ENCODE assay signal across 16 cellular contexts in the genomic region with DNA sequence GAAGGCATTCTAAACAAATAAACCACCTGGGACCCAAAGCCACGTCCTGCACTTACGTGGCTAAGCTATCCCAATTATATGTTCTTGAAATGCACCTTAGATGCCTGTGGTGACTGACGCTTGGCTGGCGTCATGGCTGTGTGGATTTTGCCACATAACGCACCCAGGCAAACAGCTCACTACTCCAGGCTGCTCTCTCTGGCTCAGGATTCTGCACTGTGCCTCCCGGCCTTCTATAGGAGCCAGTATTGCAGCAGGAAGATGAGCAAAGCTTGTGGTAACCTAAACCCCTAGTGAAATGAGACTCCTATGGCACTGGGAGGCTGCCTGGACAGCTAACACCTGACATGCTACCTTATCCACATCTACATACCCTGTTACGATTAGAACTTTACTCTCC.
DNase-seq lines count a peak whose midpoint lies in the region; ATAC-seq and TF ChIP-seq lines count a peak whose summit lies in the region.
"Had no signal": no experiment of that assay in that cellular context is flagged by ENCODE, and none has a peak within 500 bp of the region (broad histone marks: within the 10 kb centered on the region; RNA-seq: fewer than 3 reads in every experiment).

No MANE protein-coding gene starts in this region.

- H3F3A ChIP-seq in PC-3 (ENCODE audit: low read length, unreplicated experiment): peaks cover 8% of the 10 kb centered on the region

- H3K4me1 ChIP-seq in IMR-90 (ENCODE audit: control insufficient read depth, insufficient read depth, low read length) (no peaks in the 10 kb centered on the region), PC-3 (ENCODE audit: insufficient read depth, low read length) (peaks cover 38% of the 10 kb centered on the region), trophoblast cell (ENCODE audit: control insufficient read depth in 1 of 2, insufficient read depth in 2 of 2, low read length in 2 of 2) (peaks cover 9 to 13% of the 10 kb centered on the region in 2 experiments)
- H3K4me1 ChIP-seq: BLaER1 had no signal

- H2AK5ac ChIP-seq in IMR-90 (ENCODE audit: low read depth, low read length) (no peak overlapping the region), trophoblast cell (ENCODE audit: low read length) (no peak overlapping the region)

- H3K4me1 Mint-ChIP-seq in activated CD4-positive, alpha-beta T cell treated with anti-CD3 and anti-CD28 coated beads, Interleukin-2, amount 10 ng/mL, durations not matched to agents 7 days and 5 days: no peaks in the 10 kb centered on the region
- H3K4me1 Mint-ChIP-seq: CD8-positive, alpha-beta memory T cell had no signal

- POLR2A ChIA-PET in IMR-90 (lab: Charles Lee; ENCODE audit: unreplicated experiment): no interaction called here
- POLR2A ChIA-PET in PC-3 (lab: Charles Lee; ENCODE audit: unreplicated experiment): no interaction called here
- POLR2A ChIA-PET in activated CD4-positive, alpha-beta T cell treated with anti-CD3 and anti-CD28 coated beads, Interleukin-2, amount 10 ng/mL, durations not matched to agents 7 days and 5 days (lab: Charles Lee): no interaction called here

- H2BK12ac ChIP-seq in trophoblast cell (ENCODE audit: low read length): no peak overlapping the region

- intact Hi-C loops in IMR-90 (cut with micrococcal nuclease): no loop called here
- intact Hi-C loops in PC-3 (cut with micrococcal nuclease): no loop called here

- no peaks in the 10 kb centered on the region for H4K20me1 ChIP-seq in IMR-90 (ENCODE audit: insufficient read depth, low read length)
- H4K20me1 ChIP-seq in PC-3 (ENCODE audit: low read length): no peaks in the 10 kb centered on the region
- H4K20me1 ChIP-seq: BLaER1 had no signal

- H3K4me2 ChIP-seq in IMR-90 (ENCODE audit: low read depth, low read length) (no peak overlapping the region), PC-3 (ENCODE audit: low read length) (peak overlapping the region; percentile 28), trophoblast cell (ENCODE audit: low read length) (no peak overlapping the region)
- H3K4me2 ChIP-seq: BLaER1 had no signal

- H3K27ac ChIP-seq in IMR-90 (ENCODE audit: insufficient read depth, low read length): no peak overlapping the region
- H3K27ac ChIP-seq in PC-3 (ENCODE audit: low read length): peak overlapping the region; percentile 78
- H3K27ac ChIP-seq in epithelial cell of prostate: peak overlapping the region; percentile 66
- no peak overlapping the region for H3K27ac ChIP-seq in trophoblast cell (ENCODE audit: low read depth, low read length)
- H3K27ac ChIP-seq: BLaER1 had no signal

- H2BK20ac ChIP-seq in IMR-90 (ENCODE audit: low read depth, low read length): no peak overlapping the region

- no peak overlapping the region for H4K91ac ChIP-seq in IMR-90 (ENCODE audit: insufficient read depth, low read depth, low read length)
- H4K91ac ChIP-seq in trophoblast cell (ENCODE audit: low read depth, low read length): no peak overlapping the region

- no peak overlapping the region for H2BK120ac ChIP-seq in IMR-90 (ENCODE audit: low read depth, low read length)
- H2BK120ac ChIP-seq in trophoblast cell (ENCODE audit: insufficient read depth, low read length, poor library complexity): no peak overlapping the region

- no peak overlapping the region for H3K4me3 Mint-ChIP-seq in activated CD4-positive, alpha-beta T cell treated with anti-CD3 and anti-CD28 coated beads, Interleukin-2, amount 10 ng/mL, durations not matched to agents 7 days and 5 days
- H3K4me3 Mint-ChIP-seq: CD8-positive, alpha-beta memory T cell; HFFc6 had no signal

- H3K79me1 ChIP-seq in IMR-90 (ENCODE audit: low read depth in 1 of 2, low read length in 2 of 2) (no peaks in the 10 kb centered on the region), trophoblast cell (ENCODE audit: low read length) (peaks cover 10% of the 10 kb centered on the region)

- H3K36me3 Mint-ChIP-seq in activated CD4-positive, alpha-beta T cell treated with anti-CD3 and anti-CD28 coated beads, Interleukin-2, amount 10 ng/mL, durations not matched to agents 7 days and 5 days (ENCODE audit: low read depth): no peaks in the 10 kb centered on the region
- H3K36me3 Mint-ChIP-seq: CD8-positive, alpha-beta memory T cell had no signal

- BruUV-seq in IMR-90 (replicated peaks; lab: Mats Ljungman, UMichigan): no TSS peak
- no TSS peak for BruUV-seq in PC-3 (replicated peaks; lab: Mats Ljungman, UMichigan)

- CTCF ChIA-PET in IMR-90 (lab: Yijun Ruan, JAX) (no interaction called here), PC-3 (lab: Charles Lee) (interaction anchor here (1.1 kb wide), 1 partner anchor 50 kb away, joined by 3 read pairs; no protein-coding TSS in a partner anchor)
- CTCF ChIA-PET in activated CD4-positive, alpha-beta T cell treated with anti-CD3 and anti-CD28 coated beads, Interleukin-2, amount 10 ng/mL, durations not matched to agents 7 days and 5 days (lab: Charles Lee): no interaction called here

- WGBS in IMR-90 (ENCODE audit: extremely low coverage in 2 of 2, insufficient read length in 1 of 2), 2 experiments: no CpG with 5 or more reads among the region's 7 CpGs
- WGBS in trophoblast cell (ENCODE audit: extremely low coverage, insufficient coverage, insufficient read length): no CpG with 5 or more reads among the region's 7 CpGs

- peak overlapping the region; percentile 55 for H2AK9ac ChIP-seq in IMR-90 (replicated peaks; ENCODE audit: low read depth, low read length, poor library complexity)

- no peak for TF ChIP-seq POLR2A in IMR-90 (IDR thresholded peaks at IDR 0.05; ENCODE audit: low read depth, low read length)

- no peaks in the 10 kb centered on the region for H3K27me3 Mint-ChIP-seq in activated CD4-positive, alpha-beta T cell treated with anti-CD3 and anti-CD28 coated beads, Interleukin-2, amount 10 ng/mL, durations not matched to agents 7 days and 5 days

- no peaks in the 10 kb centered on the region for H3K9me2 ChIP-seq in PC-3 (replicated peaks; ENCODE audit: low read length)

- H2BK15ac ChIP-seq in IMR-90 (ENCODE audit: low read depth, low read length): no peak overlapping the region

- H3K9me1 ChIP-seq in IMR-90 (ENCODE audit: insufficient read depth, low read length): no peaks in the 10 kb centered on the region

- H3K23ac ChIP-seq in IMR-90 (ENCODE audit: low read depth, low read length) (no peak overlapping the region), trophoblast cell (ENCODE audit: low read length) (no peak overlapping the region)

- no peak overlapping the region for H3K27ac Mint-ChIP-seq in activated CD4-positive, alpha-beta T cell treated with anti-CD3 and anti-CD28 coated beads, Interleukin-2, amount 10 ng/mL, durations not matched to agents 7 days and 5 days
- H3K27ac Mint-ChIP-seq: CD8-positive, alpha-beta memory T cell; HFFc6 had no signal

- no peak for TF ChIP-seq RAD21 in IMR-90 (IDR thresholded peaks at IDR 0.05; ENCODE audit: low read length)

- H3K27me3 ChIP-seq in IMR-90 (ENCODE audit: control insufficient read depth, insufficient read depth, low read length) (no peaks in the 10 kb centered on the region), PC-3 (ENCODE audit: low read length) (no peaks in the 10 kb centered on the region), trophoblast cell (ENCODE audit: insufficient read depth, low read length) (no peaks in the 10 kb centered on the region)
- H3K27me3 ChIP-seq: BLaER1 had no signal

- in situ Hi-C loops in IMR-90 (cut with MboI; ENCODE audit: low sequenced_read_pairs): no loop called here

- dilution Hi-C loops in IMR-90 (cut with HindIII; ENCODE audit: low sequenced_read_pairs, unreplicated experiment): no loop called here

- H4K8ac ChIP-seq in IMR-90 (ENCODE audit: low read depth in 2 of 2, low read length in 2 of 2): no peak overlapping the region
- H4K8ac ChIP-seq in trophoblast cell (ENCODE audit: low read depth, low read length): no peak overlapping the region

- H3K9ac ChIP-seq in IMR-90 (ENCODE audit: low read depth, low read length) (no peak overlapping the region), PC-3 (ENCODE audit: low read length) (no peak overlapping the region), trophoblast cell (ENCODE audit: low read length) (no peak overlapping the region)
- H3K9ac ChIP-seq: BLaER1 had no signal

- H3K14ac ChIP-seq in IMR-90 (replicated peaks; ENCODE audit: low read depth, low read length) (no peak overlapping the region), trophoblast cell (ENCODE audit: low read length) (no peak overlapping the region)

- no peak overlapping the region for H4K5ac ChIP-seq in IMR-90 (ENCODE audit: low read depth, low read length)

- H4K12ac ChIP-seq in trophoblast cell (ENCODE audit: low read depth, low read length): no peak overlapping the region

- no peak for ATAC-seq in IMR-90 (ENCODE audit: low read depth)
- peak; percentile 21 for ATAC-seq in PC-3
- no peak for ATAC-seq in GM18868 (IDR thresholded peaks at IDR 0.05; ENCODE audit: unreplicated experiment)
- ATAC-seq in GM18517 (IDR thresholded peaks at IDR 0.05; ENCODE audit: unreplicated experiment): no peak
- ATAC-seq: GM12878 had no signal

- H3K4ac ChIP-seq in IMR-90 (ENCODE audit: low read depth, low read length) (no peak overlapping the region), trophoblast cell (ENCODE audit: low read depth, low read length) (no peak overlapping the region)

- H2AFZ ChIP-seq in IMR-90 (replicated peaks; ENCODE audit: low read length, poor library complexity): no peak overlapping the region
- H2AFZ ChIP-seq in PC-3 (ENCODE audit: low read length): no peak overlapping the region
- H2AFZ ChIP-seq in trophoblast cell (ENCODE audit: insufficient read depth, low read length, poor library complexity): no peak overlapping the region

- TF ChIP-seq CTCF in IMR-90 (conservative IDR thresholded peaks at IDR 0.05; ENCODE audit: low read depth, low read length) (no peak), PC-3 (conservative IDR thresholded peaks at IDR 0.05; ENCODE audit: low read depth, low read length) (no peak)

- H3K4me3 ChIP-seq in IMR-90 (ENCODE audit: insufficient read depth, low read depth, low read length) (no peak overlapping the region), PC-3 (ENCODE audit: low read length) (no peak overlapping the region), trophoblast cell (ENCODE audit: low read depth, low read length) (no peak overlapping the region)
- H3K4me3 ChIP-seq: BLaER1, GM12878 had no signal

- H3K18ac ChIP-seq in IMR-90 (ENCODE audit: low read depth, low read length): no peak overlapping the region
- H3K18ac ChIP-seq in trophoblast cell (ENCODE audit: low read length): no peak overlapping the region

- H3K79me2 ChIP-seq in PC-3 (ENCODE audit: low read length) (no peaks in the 10 kb centered on the region), trophoblast cell (ENCODE audit: control insufficient read depth, insufficient read depth, low read length, poor library complexity) (peaks cover 2% of the 10 kb centered on the region)

- no peak overlapping the region for H3K56ac ChIP-seq in IMR-90 (ENCODE audit: extremely low read depth, insufficient read depth, low read length)

- no peak for DNase-seq in IMR-90
- peak; percentile 54 for DNase-seq in PC-3
- no peak for DNase-seq in epithelial cell of prostate (ENCODE audit: low read depth, low spot score)
- DNase-seq in trophoblast cell: peak; percentile 44 to 66
- DNase-seq in activated CD4-positive, alpha-beta T cell treated with anti-CD3 and anti-CD28 coated beads, Interleukin-2, amount 10 ng/mL, durations not matched to agents 7 days and 5 days: no peak
- no peak for DNase-seq in GF-D8 (lab: John Stamatoyannopoulos, UW)
- DNase-seq: 8988T; AML-193; Caco-2; CD8-positive, alpha-beta memory T cell; DMS53; HFFc6 had no signal

- H3K36me3 ChIP-seq in IMR-90 (ENCODE audit: control insufficient read depth, insufficient read depth, low read length) (no peaks in the 10 kb centered on the region), PC-3 (ENCODE audit: low read depth, low read length) (peaks cover 4% of the 10 kb centered on the region; the same call in 1 of the 2 replicates), trophoblast cell (ENCODE audit: control insufficient read depth in 1 of 2, insufficient read depth in 2 of 2, low read length in 2 of 2) (peaks cover 1 to 9% of the 10 kb centered on the region in 2 experiments)
- H3K36me3 ChIP-seq: BLaER1 had no signal

- H2BK5ac ChIP-seq in IMR-90 (ENCODE audit: low read depth, low read length, poor library complexity, severe bottlenecking) (no peak overlapping the region), trophoblast cell (ENCODE audit: low read depth, low read length, poor library complexity) (no peak overlapping the region)

- H3K9me3 ChIP-seq in IMR-90 (ENCODE audit: control insufficient read depth, insufficient read depth, low read length): no peaks in the 10 kb centered on the region
- H3K9me3 ChIP-seq in PC-3 (ENCODE audit: low read length): no peaks in the 10 kb centered on the region
- H3K9me3 ChIP-seq in trophoblast cell (ENCODE audit: insufficient read depth, low read depth, low read length): no peaks in the 10 kb centered on the region
- H3K9me3 ChIP-seq: Caco-2 had no signal

- H3K9me3 Mint-ChIP-seq in activated CD4-positive, alpha-beta T cell treated with anti-CD3 and anti-CD28 coated beads, Interleukin-2, amount 10 ng/mL, durations not matched to agents 7 days and 5 days: no peaks in the 10 kb centered on the region

Comparison
In these comparisons a context has a peak if more than half of its experiments do, and no peak if none do; other contexts are left out.
1. DNase-seq: peak in PC-3 (single experiment) and trophoblast cell (2 of 2); none in IMR-90 (single experiment), epithelial cell of prostate (single experiment), activated CD4-positive, alpha-beta T cell treated with anti-CD3 and anti-CD28 coated beads, Interleukin-2, amount 10 ng/mL, durations not matched to agents 7 days and 5 days (single experiment) and GF-D8 (single experiment).
2. H3K27ac ChIP-seq: peak in PC-3 (single experiment) and epithelial cell of prostate (single experiment); none in IMR-90 (single experiment) and trophoblast cell (single experiment).